Comparison of ENCODE assay signal across 8 cellular contexts in the genomic region with DNA sequence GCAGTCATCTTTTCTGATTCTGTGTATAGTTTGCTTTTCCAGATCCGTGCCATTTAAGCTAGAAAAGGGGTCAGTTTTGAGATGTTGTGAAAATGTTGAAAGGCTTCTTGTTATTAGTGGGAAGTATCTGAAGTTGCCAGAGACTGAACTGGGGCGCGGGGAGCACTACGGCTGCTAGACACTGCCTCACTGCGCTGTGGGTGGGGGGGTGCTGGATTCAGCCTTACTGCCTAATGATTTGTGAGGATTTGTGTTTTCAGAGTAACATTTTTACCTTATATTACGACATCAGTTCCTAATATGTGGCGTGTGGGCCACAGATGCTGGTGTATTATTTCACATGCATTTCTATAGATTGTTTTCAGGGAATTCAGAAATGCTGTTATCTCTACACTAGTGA. TPM values are rescaled to one million over a fixed set of nuclear protein-coding genes. Genes with fewer than 3 reads are reported as not detected.
A peak's percentile ranks its signal among the peaks of the same experiment; 100 is the strongest.
DNase-seq lines count a peak whose midpoint lies in the region; ATAC-seq and TF ChIP-seq lines count a peak whose summit lies in the region.
"Not testable (repeated sequence)": the region's sequence is repeated elsewhere in the genome, so short reads cannot be mapped to it uniquely, and the experiment has no call there.

No MANE protein-coding gene starts in this region.

- ATAC-seq in HCT116: not testable (repeated sequence)

- TF ChIP-seq CTCF in BE2C (IDR thresholded peaks at IDR 0.05; ENCODE audit: low read depth, low read length); HCT116 (IDR thresholded peaks at IDR 0.05 in 2 of 3, conservative IDR thresholded peaks at IDR 0.05 in 1 of 3; ENCODE audit: borderline replicate concordance in 1 of 3, insufficient read depth in 1 of 3, low read depth in 2 of 3, low read length in 2 of 3); OCI-LY7 (conservative IDR thresholded peaks at IDR 0.05; ENCODE audit: low read length); endothelial cell (IDR thresholded peaks at IDR 0.05; ENCODE audit: unreplicated experiment); mesothelial cell of epicardium (IDR thresholded peaks at IDR 0.05; ENCODE audit: unreplicated experiment): not testable (repeated sequence)

- BruUV-seq in HCT116 (replicated peaks; lab: Mats Ljungman, UMichigan); OCI-LY7 (replicated peaks; lab: Mats Ljungman, UMichigan): not testable (repeated sequence)

- not testable (repeated sequence) for TF ChIP-seq POLR2A in HCT116 (IDR thresholded peaks at IDR 0.05; ENCODE audit: borderline replicate concordance, extremely low read depth, insufficient read depth, insufficient read length)

- H3K79me2 ChIP-seq in HCT116 (ENCODE audit: insufficient read depth, low read length): peaks cover 59% of the 10 kb centered on the region
- H3K79me2 ChIP-seq in OCI-LY7 (ENCODE audit: insufficient read depth, low read depth, low read length): peaks cover 40% of the 10 kb centered on the region

- peak overlapping the region; percentile 59; the same call in 1 of the 2 replicates for H3K4me2 ChIP-seq in HCT116 (ENCODE audit: low read length)
- peak overlapping the region; percentile 55; the same call in 1 of the 2 replicates for H3K4me2 ChIP-seq in OCI-LY7 (ENCODE audit: low read length)
- H3K4me2 ChIP-seq in skeletal muscle satellite cell (ENCODE audit: low read length): peak overlapping the region; percentile 71

- peak overlapping the region; percentile 81; the same call in 1 of the 2 replicates for H3K4me3 ChIP-seq in BE2C (ENCODE audit: low read depth, low read length)
- not testable (repeated sequence) for H3K4me3 ChIP-seq in HCT116 (replicated peaks in 1 of 2; ENCODE audit: low read depth in 1 of 2, low read length in 2 of 2); OCI-LY7 (ENCODE audit: low read depth, low read length, poor library complexity, severe bottlenecking)
- H3K4me3 ChIP-seq in skeletal muscle satellite cell (ENCODE audit: low read length): peak overlapping the region; percentile 64

- H3K9me3 Mint-ChIP-seq in activated CD4-positive, alpha-beta memory T cell treated with anti-CD3 and anti-CD28 coated beads for 36 hours; activated naive CD8-positive, alpha-beta T cell treated with anti-CD3 and anti-CD28 coated beads for 36 hours; endothelial cell (ENCODE audit: unreplicated experiment); mesothelial cell of epicardium: not testable (repeated sequence)

- POLR2A ChIA-PET in HCT116 (lab: Charles Lee); activated CD4-positive, alpha-beta memory T cell treated with anti-CD3 and anti-CD28 coated beads for 36 hours (lab: Charles Lee): not testable (repeated sequence)
- POLR2A ChIA-PET in OCI-LY7 (lab: Charles Lee): interaction anchor here (1.4 kb wide), 1 partner anchor 10 kb away, joined by 7 read pairs; no protein-coding TSS in a partner anchor

- H3K27me3 Mint-ChIP-seq in activated CD4-positive, alpha-beta memory T cell treated with anti-CD3 and anti-CD28 coated beads for 36 hours; activated naive CD8-positive, alpha-beta T cell treated with anti-CD3 and anti-CD28 coated beads for 36 hours; mesothelial cell of epicardium (ENCODE audit: low read depth): not testable (repeated sequence)
- peaks cover 11% of the 10 kb centered on the region for H3K27me3 Mint-ChIP-seq in endothelial cell (ENCODE audit: unreplicated experiment)

- peaks cover 27% of the 10 kb centered on the region for H3K36me3 Mint-ChIP-seq in activated CD4-positive, alpha-beta memory T cell treated with anti-CD3 and anti-CD28 coated beads for 36 hours
- peaks cover 15% of the 10 kb centered on the region for H3K36me3 Mint-ChIP-seq in activated naive CD8-positive, alpha-beta T cell treated with anti-CD3 and anti-CD28 coated beads for 36 hours
- H3K36me3 Mint-ChIP-seq in endothelial cell (ENCODE audit: low read depth, unreplicated experiment): peaks cover 14% of the 10 kb centered on the region
- H3K36me3 Mint-ChIP-seq in mesothelial cell of epicardium: not testable (repeated sequence)

- not testable (repeated sequence) for TF ChIP-seq RAD21 in HCT116 (IDR thresholded peaks at IDR 0.05; ENCODE audit: low read depth)

- not testable (repeated sequence) for H2AFZ ChIP-seq in HCT116 (ENCODE audit: low read depth, low read length, poor library complexity, severe bottlenecking); OCI-LY7 (ENCODE audit: low read length)

- CTCF ChIA-PET in HCT116 (lab: Charles Lee); OCI-LY7 (lab: Charles Lee; ENCODE audit: unreplicated experiment); activated CD4-positive, alpha-beta memory T cell treated with anti-CD3 and anti-CD28 coated beads for 36 hours (lab: Charles Lee): not testable (repeated sequence)

- not testable (repeated sequence) for H3K9me2 ChIP-seq in HCT116 (ENCODE audit: insufficient read depth); OCI-LY7 (ENCODE audit: insufficient read depth, low read length)

- H3K4me1 Mint-ChIP-seq in activated CD4-positive, alpha-beta memory T cell treated with anti-CD3 and anti-CD28 coated beads for 36 hours (ENCODE audit: low read depth): peaks cover 39% of the 10 kb centered on the region
- H3K4me1 Mint-ChIP-seq in activated naive CD8-positive, alpha-beta T cell treated with anti-CD3 and anti-CD28 coated beads for 36 hours: peaks cover 36% of the 10 kb centered on the region
- H3K4me1 Mint-ChIP-seq in endothelial cell (ENCODE audit: unreplicated experiment) (peaks cover 18% of the 10 kb centered on the region), mesothelial cell of epicardium (peaks cover 24% of the 10 kb centered on the region)

- H3K27me3 ChIP-seq in BE2C; HCT116 (ENCODE audit: insufficient read depth, low read length); skeletal muscle satellite cell (ENCODE audit: control insufficient read depth, insufficient read depth, low read length): not testable (repeated sequence)

- intact Hi-C loops in HCT116 (cut with micrococcal nuclease); OCI-LY7 (cut with micrococcal nuclease; ENCODE audit: unreplicated experiment): not testable (repeated sequence)
- intact Hi-C loops in activated CD4-positive, alpha-beta memory T cell treated with anti-CD3 and anti-CD28 coated beads for 36 hours (cut with micrococcal nuclease): loop anchor here (5.0 kb wide), 2 partner anchors 169 to 1519 kb away; a partner anchor contains a TSS

- H3K27ac Mint-ChIP-seq in activated CD4-positive, alpha-beta memory T cell treated with anti-CD3 and anti-CD28 coated beads for 36 hours: not testable (repeated sequence)
- H3K27ac Mint-ChIP-seq in activated naive CD8-positive, alpha-beta T cell treated with anti-CD3 and anti-CD28 coated beads for 36 hours: peak overlapping the region; percentile 31
- peak overlapping the region; percentile 55 for H3K27ac Mint-ChIP-seq in endothelial cell (ENCODE audit: unreplicated experiment)
- peak overlapping the region; percentile 33 for H3K27ac Mint-ChIP-seq in mesothelial cell of epicardium

- not testable (repeated sequence) for H3K9ac ChIP-seq in HCT116 (ENCODE audit: low read length); skeletal muscle satellite cell (ENCODE audit: low read depth, low read length)

- not testable (repeated sequence) for H4K20me1 ChIP-seq in HCT116 (ENCODE audit: insufficient read depth); OCI-LY7 (ENCODE audit: insufficient read depth, low read length)

- H3K4me3 Mint-ChIP-seq in activated CD4-positive, alpha-beta memory T cell treated with anti-CD3 and anti-CD28 coated beads for 36 hours: peak overlapping the region; percentile 85
- peak overlapping the region; percentile 79 for H3K4me3 Mint-ChIP-seq in activated naive CD8-positive, alpha-beta T cell treated with anti-CD3 and anti-CD28 coated beads for 36 hours
- H3K4me3 Mint-ChIP-seq in endothelial cell (ENCODE audit: unreplicated experiment) (peak overlapping the region; percentile 78), mesothelial cell of epicardium (peak overlapping the region; percentile 90)

- H3K9me3 ChIP-seq in BE2C; HCT116 (ENCODE audit: control insufficient read depth in 1 of 2, insufficient read depth in 1 of 2, low read depth in 1 of 2, low read length in 2 of 2); OCI-LY7 (ENCODE audit: low read length); skeletal muscle satellite cell (replicated peaks; ENCODE audit: low read length): not testable (repeated sequence)

- H3K4me1 ChIP-seq in BE2C; skeletal muscle satellite cell (ENCODE audit: control insufficient read depth, insufficient read depth, low read length): not testable (repeated sequence)
- H3K4me1 ChIP-seq in HCT116 (ENCODE audit: control insufficient read depth in 1 of 2, insufficient read depth in 2 of 2, low read length in 2 of 2) (peaks cover 6 to 17% of the 10 kb centered on the region in 2 experiments; a peak in 3 of 4 replicates), OCI-LY7 (ENCODE audit: insufficient read depth, low read length, poor library complexity, severe bottlenecking) (peaks cover 19% of the 10 kb centered on the region)

- not testable (repeated sequence) for H3K36me3 ChIP-seq in BE2C
- peaks cover 9 to 25% of the 10 kb centered on the region in 2 experiments; a peak in 3 of 4 replicates for H3K36me3 ChIP-seq in HCT116 (ENCODE audit: control insufficient read depth in 1 of 2, insufficient read depth in 2 of 2, low read length in 2 of 2)
- peaks cover 37% of the 10 kb centered on the region for H3K36me3 ChIP-seq in OCI-LY7 (ENCODE audit: insufficient read depth, low read length)
- H3K36me3 ChIP-seq in skeletal muscle satellite cell (ENCODE audit: insufficient read depth, low read length): peaks cover 19% of the 10 kb centered on the region

- RAD21 ChIA-PET in HCT116 (lab: Charles Lee; ENCODE audit: low non-redundant PET in 1 of 2, low total read pairs in 2 of 2, uncharacterized antibody in 2 of 2, unreplicated experiment in 2 of 2): not testable (repeated sequence)

- H3K27ac ChIP-seq in HCT116 (ENCODE audit: low read depth, low read length); OCI-LY7 (ENCODE audit: low read depth, low read length, poor library complexity, severe bottlenecking): not testable (repeated sequence)

- not testable (repeated sequence) for DNase-seq in BE2C; HCT116 (ENCODE audit: low read depth, low spot score); OCI-LY7 (ENCODE audit: low spot score); activated CD4-positive, alpha-beta memory T cell treated with anti-CD3 and anti-CD28 coated beads for 36 hours; activated naive CD8-positive, alpha-beta T cell treated with anti-CD3 and anti-CD28 coated beads for 36 hours; endothelial cell (ENCODE audit: low spot score); mesothelial cell of epicardium (ENCODE audit: low spot score in 2 of 2, unreplicated experiment in 2 of 2)

RNA-seq across cellular contexts. Expression of a gene that starts 2.0 kb away (rescaled TPM):
- 303 TPM for polyA plus RNA-seq in BE2C (2012; ENCODE audit: insufficient read depth, insufficient read length, low read depth)
- 107 TPM for total RNA-seq in HCT116 (2021; ENCODE audit: unreplicated experiment)
- polyA plus RNA-seq in HCT116 (2012): 149 and 166 TPM in 2 replicates
- 113 and 126 TPM in 2 replicates for total RNA-seq in OCI-LY7 (2014; rRNA removed; shearing (Covaris generic))
- total RNA-seq in OCI-LY7 (2022): 107 and 124 TPM in 2 replicates
- 10 to 100 TPM; 81.6 to 83.8 TPM for total RNA-seq in activated CD4-positive, alpha-beta memory T cell treated with anti-CD3 and anti-CD28 coated beads for 36 hours
- 100 to 1,000 TPM in 1 of 2 experiments, 10 to 100 TPM in 1; 97.3 to 102 TPM for total RNA-seq in activated naive CD8-positive, alpha-beta T cell treated with anti-CD3 and anti-CD28 coated beads for 36 hours
- total RNA-seq in endothelial cell (ENCODE audit: unreplicated experiment): 101 TPM
- 82.4 to 85.6 TPM (median 84.4 TPM) in 3 replicates for total RNA-seq in mesothelial cell of epicardium
- total RNA-seq in skeletal muscle satellite cell (2012; rRNA removed): 96.1 and 105 TPM in 2 replicates

RNA-seq across cellular contexts. Expression of a gene that starts 48.0 kb away (rescaled TPM):
- polyA plus RNA-seq in BE2C (2012; ENCODE audit: insufficient read depth, insufficient read length, low read depth): 0.93 TPM
- 12.7 TPM for total RNA-seq in HCT116 (2021; ENCODE audit: unreplicated experiment)
- 2.5 and 3.2 TPM in 2 replicates for polyA plus RNA-seq in HCT116 (2012)
- 1.2 and 3.4 TPM in 2 replicates for total RNA-seq in OCI-LY7 (2014; rRNA removed; shearing (Covaris generic))
- total RNA-seq in OCI-LY7 (2022): 1.4 and 2.2 TPM in 2 replicates
- total RNA-seq in activated CD4-positive, alpha-beta memory T cell treated with anti-CD3 and anti-CD28 coated beads for 36 hours: 10 to 100 TPM; 16.7 to 16.8 TPM
- total RNA-seq in activated naive CD8-positive, alpha-beta T cell treated with anti-CD3 and anti-CD28 coated beads for 36 hours: 10 to 100 TPM; 24.0 to 26.6 TPM
- 8.7 TPM for total RNA-seq in endothelial cell (ENCODE audit: unreplicated experiment)
- 10.7 to 12.7 TPM (median 10.9 TPM) in 3 replicates for total RNA-seq in mesothelial cell of epicardium
- total RNA-seq in skeletal muscle satellite cell (2012; rRNA removed): 8.1 and 9.8 TPM in 2 replicates

RNA-seq across cellular contexts. Expression of a gene that starts 55.4 kb away (rescaled TPM):
- polyA plus RNA-seq in BE2C (2012; ENCODE audit: insufficient read depth, insufficient read length, low read depth): 143 TPM
- total RNA-seq in HCT116 (2021; ENCODE audit: unreplicated experiment) (134 TPM), OCI-LY7 (2022) (167 and 175 TPM in 2 replicates), endothelial cell (ENCODE audit: unreplicated experiment) (73.5 TPM), mesothelial cell of epicardium (83.4 to 86.3 TPM (median 85.9 TPM) in 3 replicates)
- 133 and 143 TPM in 2 replicates for polyA plus RNA-seq in HCT116 (2012)
- total RNA-seq in OCI-LY7 (2014; rRNA removed; shearing (Covaris generic)): 147 and 151 TPM in 2 replicates
- 100 to 1,000 TPM; 142 to 143 TPM for total RNA-seq in activated CD4-positive, alpha-beta memory T cell treated with anti-CD3 and anti-CD28 coated beads for 36 hours
- total RNA-seq in activated naive CD8-positive, alpha-beta T cell treated with anti-CD3 and anti-CD28 coated beads for 36 hours: 100 to 1,000 TPM; 146 to 149 TPM
- 82.1 and 90.5 TPM in 2 replicates for total RNA-seq in skeletal muscle satellite cell (2012; rRNA removed)

RNA-seq across cellular contexts. Expression of a gene that starts 55.5 kb away (rescaled TPM):
- polyA plus RNA-seq in BE2C (2012; ENCODE audit: insufficient read depth, insufficient read length, low read depth): 9.0 TPM
- total RNA-seq in HCT116 (2021; ENCODE audit: unreplicated experiment) (5.1 TPM), OCI-LY7 (2022) (12.4 and 13.7 TPM in 2 replicates), endothelial cell (ENCODE audit: unreplicated experiment) (8.1 TPM), mesothelial cell of epicardium (9.3 to 10.2 TPM (median 9.7 TPM) in 3 replicates)
- polyA plus RNA-seq in HCT116 (2012): 2.2 and 2.8 TPM in 2 replicates
- 6.0 and 10.8 TPM in 2 replicates for total RNA-seq in OCI-LY7 (2014; rRNA removed; shearing (Covaris generic))
- 1 to 10 TPM; 4.3 to 5.0 TPM for total RNA-seq in activated CD4-positive, alpha-beta memory T cell treated with anti-CD3 and anti-CD28 coated beads for 36 hours
- 1 to 10 TPM; 5.3 to 5.9 TPM for total RNA-seq in activated naive CD8-positive, alpha-beta T cell treated with anti-CD3 and anti-CD28 coated beads for 36 hours
- total RNA-seq in skeletal muscle satellite cell (2012; rRNA removed): 2.3 and 4.2 TPM in 2 replicates
